21 cellular contexts compared by ENCODE assay signal in the genomic region with DNA sequence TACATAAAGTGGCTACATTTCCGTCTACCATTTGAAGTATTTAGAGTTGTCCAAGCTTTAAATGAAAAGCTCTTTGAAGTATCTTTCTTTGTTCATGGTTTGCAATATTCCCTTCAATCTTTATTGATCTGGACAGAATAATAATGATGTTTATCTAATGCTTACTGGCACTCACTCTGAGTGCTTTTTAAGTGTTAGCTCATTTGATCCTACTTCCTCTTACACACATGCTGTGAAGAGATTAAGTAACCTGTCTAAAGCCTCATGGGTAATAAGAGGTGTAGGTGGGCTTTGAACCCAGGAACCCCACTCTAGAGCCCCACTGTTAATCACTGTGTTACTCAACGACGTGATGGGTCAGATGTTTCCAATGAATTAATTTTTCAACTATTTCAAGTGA. TPM values are rescaled to one million over a fixed set of nuclear protein-coding genes. Genes with fewer than 3 reads are reported as not detected.
DNase-seq lines count a peak whose midpoint lies in the region; ATAC-seq and TF ChIP-seq lines count a peak whose summit lies in the region.
"Had no signal": no experiment of that assay in that cellular context is flagged by ENCODE, and none has a peak within 500 bp of the region (broad histone marks: within the 10 kb centered on the region; RNA-seq: fewer than 3 reads in every experiment).

No MANE protein-coding gene starts in this region.

- H3K79me2 ChIP-seq in neural cell (replicated peaks; ENCODE audit: insufficient read depth, low read length): no peaks in the 10 kb centered on the region

- H3K36me3 ChIP-seq in neural cell (ENCODE audit: insufficient read depth, low read length): no peaks in the 10 kb centered on the region
- H3K36me3 ChIP-seq: adrenal gland, SJCRH30, spleen had no signal

- H3K27ac Mint-ChIP-seq in chondrocyte (ENCODE audit: unreplicated experiment): peak overlapping the region; percentile 85
- H3K27ac Mint-ChIP-seq in activated T-helper 1 cell treated with anti-CD3 and anti-CD28 coated beads, Interleukin-12 subunit alpha, Interleukin-12 subunit beta, Interleukin-2, Interleukin-4 antibody, amounts not matched to agents 30 ng/mL and 10 ng/mL and 1 ng/mL, durations not matched to agents 14 hours and 24 hours and 36 hours: no peak overlapping the region
- H3K27ac Mint-ChIP-seq: effector memory CD8-positive, alpha-beta T cell; natural killer cell treated with Interleukin-12 subunit alpha and Interleukin-12 subunit beta and Interleukin-15 and Interleukin-18, amount 100 ng/mL, for 72 hours had no signal

- H3K27ac ChIP-seq in neural cell (ENCODE audit: low read length): no peak overlapping the region
- H3K27ac ChIP-seq: SJCRH30, spleen had no signal

- no peaks in the 10 kb centered on the region for H4K20me1 ChIP-seq in neural cell (ENCODE audit: insufficient read depth)

- no peak overlapping the region for H3K4me3 Mint-ChIP-seq in chondrocyte (ENCODE audit: unreplicated experiment)
- no peak overlapping the region for H3K4me3 Mint-ChIP-seq in activated T-helper 1 cell treated with anti-CD3 and anti-CD28 coated beads, Interleukin-12 subunit alpha, Interleukin-12 subunit beta, Interleukin-2, Interleukin-4 antibody, amounts not matched to agents 30 ng/mL and 10 ng/mL and 1 ng/mL, durations not matched to agents 14 hours and 24 hours and 36 hours
- H3K4me3 Mint-ChIP-seq: effector memory CD8-positive, alpha-beta T cell; natural killer cell treated with Interleukin-12 subunit alpha and Interleukin-12 subunit beta and Interleukin-15 and Interleukin-18, amount 100 ng/mL, for 72 hours had no signal

- H3F3A ChIP-seq in neural cell (ENCODE audit: insufficient read depth, low read length, poor library complexity, severe bottlenecking): no peaks in the 10 kb centered on the region

- no peaks in the 10 kb centered on the region for H3K27me3 ChIP-seq in neural cell (ENCODE audit: insufficient read depth, low read depth, low read length)
- H3K27me3 ChIP-seq: adrenal gland, spleen had no signal

- TF ChIP-seq RAD21 in neural cell (conservative IDR thresholded peaks at IDR 0.05): no peak

- peaks cover 53% of the 10 kb centered on the region for H3K4me1 Mint-ChIP-seq in chondrocyte (ENCODE audit: low read depth)
- H3K4me1 Mint-ChIP-seq in activated T-helper 1 cell treated with anti-CD3 and anti-CD28 coated beads, Interleukin-12 subunit alpha, Interleukin-12 subunit beta, Interleukin-2, Interleukin-4 antibody, amounts not matched to agents 30 ng/mL and 10 ng/mL and 1 ng/mL, durations not matched to agents 14 hours and 24 hours and 36 hours (ENCODE audit: low read depth): peaks cover 8% of the 10 kb centered on the region

- H3K27me3 Mint-ChIP-seq in chondrocyte (ENCODE audit: low read depth): no peaks in the 10 kb centered on the region
- H3K27me3 Mint-ChIP-seq in activated T-helper 1 cell treated with anti-CD3 and anti-CD28 coated beads, Interleukin-12 subunit alpha, Interleukin-12 subunit beta, Interleukin-2, Interleukin-4 antibody, amounts not matched to agents 30 ng/mL and 10 ng/mL and 1 ng/mL, durations not matched to agents 14 hours and 24 hours and 36 hours (ENCODE audit: insufficient read depth): peaks cover 13% of the 10 kb centered on the region

- H3K9me3 ChIP-seq in neural cell (ENCODE audit: low read length): no peaks in the 10 kb centered on the region
- H3K9me3 ChIP-seq: adrenal gland, SJCRH30, spleen had no signal

- H3K9me2 ChIP-seq in neural cell (ENCODE audit: insufficient read depth, low read length): no peaks in the 10 kb centered on the region

- H3K36me3 Mint-ChIP-seq in chondrocyte (ENCODE audit: low read depth): no peaks in the 10 kb centered on the region
- no peaks in the 10 kb centered on the region for H3K36me3 Mint-ChIP-seq in activated T-helper 1 cell treated with anti-CD3 and anti-CD28 coated beads, Interleukin-12 subunit alpha, Interleukin-12 subunit beta, Interleukin-2, Interleukin-4 antibody, amounts not matched to agents 30 ng/mL and 10 ng/mL and 1 ng/mL, durations not matched to agents 14 hours and 24 hours and 36 hours (ENCODE audit: low read depth)
- H3K36me3 Mint-ChIP-seq: natural killer cell treated with Interleukin-12 subunit alpha and Interleukin-12 subunit beta and Interleukin-15 and Interleukin-18, amount 100 ng/mL, for 72 hours had no signal

- no peak overlapping the region for H3K4me2 ChIP-seq in neural cell (ENCODE audit: low read length)

- ATAC-seq in HG02840 (IDR thresholded peaks at IDR 0.05; ENCODE audit: low FRiP score, unreplicated experiment): no peak
- ATAC-seq: effector memory CD8-positive, alpha-beta T cell; HCT116; natural killer cell treated with Interleukin-12 subunit alpha and Interleukin-12 subunit beta and Interleukin-15 and Interleukin-18, amount 100 ng/mL, for 72 hours had no signal

- DNase-seq in DMS153 (lab: John Stamatoyannopoulos, UW) (peak; percentile 76), NCI-H146 (lab: John Stamatoyannopoulos, UW) (peak; percentile 6), chondrocyte (ENCODE audit: low spot score) (no peak), GM10266 (ENCODE audit: extremely low spot score) (no peak), NCI-H526 (lab: John Stamatoyannopoulos, UW) (no peak)
- DNase-seq in activated T-helper 1 cell treated with anti-CD3 and anti-CD28 coated beads, Interleukin-12 subunit alpha, Interleukin-12 subunit beta, Interleukin-2, Interleukin-4 antibody, amounts not matched to agents 30 ng/mL and 10 ng/mL and 1 ng/mL, durations not matched to agents 14 hours and 24 hours and 36 hours (ENCODE audit: low spot score): no peak
- DNase-seq: activated CD4-positive, CD25-positive, alpha-beta regulatory T cell treated with anti-CD3 and anti-CD28 coated beads, Interleukin-2, amount 50 U/mL, for 72 hours; activated effector memory CD4-positive, alpha-beta T cell treated with Interleukin-2 at 50 U/mL for 16 hours; central memory CD4-positive, alpha-beta T cell; effector memory CD8-positive, alpha-beta T cell; NCI-H1436 treated with DMSO at 0.1 percent for 48 hours; NCI-H510A; SJCRH30; spleen; stimulated activated CD8-positive, alpha-beta memory T cell treated with anti-CD3 and anti-CD28 coated beads, Interleukin-4, amount 100 ng/mL, for 48 hours; substantia nigra had no signal

- intact Hi-C loops in activated T-helper 1 cell treated with anti-CD3 and anti-CD28 coated beads, Interleukin-12 subunit alpha, Interleukin-12 subunit beta, Interleukin-2, Interleukin-4 antibody, amounts not matched to agents 30 ng/mL and 10 ng/mL and 1 ng/mL, durations not matched to agents 14 hours and 24 hours and 36 hours (cut with micrococcal nuclease): no loop called here

- no peak overlapping the region for H3K4me3 ChIP-seq in neural cell (ENCODE audit: low read length)
- H3K4me3 ChIP-seq: adrenal gland, SJCRH30, spleen had no signal

- no peak for TF ChIP-seq EP300 in neural cell (conservative IDR thresholded peaks at IDR 0.05; ENCODE audit: poor library complexity, severe bottlenecking)

- no peak overlapping the region for H3K9ac ChIP-seq in neural cell (ENCODE audit: low read length)

- H3K9me3 Mint-ChIP-seq in chondrocyte (ENCODE audit: low read depth): no peaks in the 10 kb centered on the region
- H3K9me3 Mint-ChIP-seq in activated T-helper 1 cell treated with anti-CD3 and anti-CD28 coated beads, Interleukin-12 subunit alpha, Interleukin-12 subunit beta, Interleukin-2, Interleukin-4 antibody, amounts not matched to agents 30 ng/mL and 10 ng/mL and 1 ng/mL, durations not matched to agents 14 hours and 24 hours and 36 hours: no peaks in the 10 kb centered on the region
- H3K9me3 Mint-ChIP-seq: effector memory CD8-positive, alpha-beta T cell; natural killer cell treated with Interleukin-12 subunit alpha and Interleukin-12 subunit beta and Interleukin-15 and Interleukin-18, amount 100 ng/mL, for 72 hours had no signal

- no peak overlapping the region for H2AFZ ChIP-seq in neural cell (ENCODE audit: low read depth, low read length)

- TF ChIP-seq CTCF in chondrocyte (IDR thresholded peaks at IDR 0.05): no peak
- TF ChIP-seq CTCF in neural cell (IDR thresholded peaks at IDR 0.05; ENCODE audit: poor library complexity, severe bottlenecking): no peak
- TF ChIP-seq CTCF in GM10266 (IDR thresholded peaks at IDR 0.05; ENCODE audit: control insufficient read depth, insufficient read depth, low read depth, missing control alignments): no peak

TF ChIP-seq in neural cell, 6 proteins besides CTCF, POLR2A, EP300 and RAD21 (continues in another document):
- TF ChIP-seq, protein P1, sequence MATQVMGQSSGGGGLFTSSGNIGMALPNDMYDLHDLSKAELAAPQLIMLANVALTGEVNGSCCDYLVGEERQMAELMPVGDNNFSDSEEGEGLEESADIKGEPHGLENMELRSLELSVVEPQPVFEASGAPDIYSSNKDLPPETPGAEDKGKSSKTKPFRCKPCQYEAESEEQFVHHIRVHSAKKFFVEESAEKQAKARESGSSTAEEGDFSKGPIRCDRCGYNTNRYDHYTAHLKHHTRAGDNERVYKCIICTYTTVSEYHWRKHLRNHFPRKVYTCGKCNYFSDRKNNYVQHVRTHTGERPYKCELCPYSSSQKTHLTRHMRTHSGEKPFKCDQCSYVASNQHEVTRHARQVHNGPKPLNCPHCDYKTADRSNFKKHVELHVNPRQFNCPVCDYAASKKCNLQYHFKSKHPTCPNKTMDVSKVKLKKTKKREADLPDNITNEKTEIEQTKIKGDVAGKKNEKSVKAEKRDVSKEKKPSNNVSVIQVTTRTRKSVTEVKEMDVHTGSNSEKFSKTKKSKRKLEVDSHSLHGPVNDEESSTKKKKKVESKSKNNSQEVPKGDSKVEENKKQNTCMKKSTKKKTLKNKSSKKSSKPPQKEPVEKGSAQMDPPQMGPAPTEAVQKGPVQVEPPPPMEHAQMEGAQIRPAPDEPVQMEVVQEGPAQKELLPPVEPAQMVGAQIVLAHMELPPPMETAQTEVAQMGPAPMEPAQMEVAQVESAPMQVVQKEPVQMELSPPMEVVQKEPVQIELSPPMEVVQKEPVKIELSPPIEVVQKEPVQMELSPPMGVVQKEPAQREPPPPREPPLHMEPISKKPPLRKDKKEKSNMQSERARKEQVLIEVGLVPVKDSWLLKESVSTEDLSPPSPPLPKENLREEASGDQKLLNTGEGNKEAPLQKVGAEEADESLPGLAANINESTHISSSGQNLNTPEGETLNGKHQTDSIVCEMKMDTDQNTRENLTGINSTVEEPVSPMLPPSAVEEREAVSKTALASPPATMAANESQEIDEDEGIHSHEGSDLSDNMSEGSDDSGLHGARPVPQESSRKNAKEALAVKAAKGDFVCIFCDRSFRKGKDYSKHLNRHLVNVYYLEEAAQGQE (IDR thresholded peaks at IDR 0.05; ENCODE audit: borderline replicate concordance): no peak

RNA-seq across cellular contexts. Expression of a gene that starts 31.1 kb away (rescaled TPM):
- 75.1 to 135 TPM (median 80.8 TPM) in 3 replicates for total RNA-seq in chondrocyte
- polyA plus RNA-seq in neural cell: 29.7 and 40.6 TPM in 2 replicates
- 54.0 and 83.7 TPM in 2 replicates for polyA minus RNA-seq in neural cell
- total RNA-seq in activated T-helper 1 cell treated with anti-CD3 and anti-CD28 coated beads, Interleukin-12 subunit alpha, Interleukin-12 subunit beta, Interleukin-2, Interleukin-4 antibody, amounts not matched to agents 30 ng/mL and 10 ng/mL and 1 ng/mL, durations not matched to agents 14 hours and 24 hours and 36 hours: 30.1 and 36.6 TPM in 2 replicates

RNA-seq across cellular contexts. Expression of a gene that starts 53.3 kb away (rescaled TPM):
- total RNA-seq in chondrocyte: 79.8 to 95.7 TPM (median 80.6 TPM) in 3 replicates
- polyA plus RNA-seq in neural cell: 96.3 and 113 TPM in 2 replicates
- polyA minus RNA-seq in neural cell: 90.3 and 102 TPM in 2 replicates
- total RNA-seq in activated T-helper 1 cell treated with anti-CD3 and anti-CD28 coated beads, Interleukin-12 subunit alpha, Interleukin-12 subunit beta, Interleukin-2, Interleukin-4 antibody, amounts not matched to agents 30 ng/mL and 10 ng/mL and 1 ng/mL, durations not matched to agents 14 hours and 24 hours and 36 hours: 85.1 and 93.2 TPM in 2 replicates

Comparison
In these comparisons a context has a peak if more than half of its experiments do, and no peak if none do; other contexts are left out.
1. DNase-seq: peak in DMS153 (single experiment) and NCI-H146 (single experiment); none in chondrocyte (single experiment), GM10266 (single experiment), activated T-helper 1 cell treated with anti-CD3 and anti-CD28 coated beads, Interleukin-12 subunit alpha, Interleukin-12 subunit beta, Interleukin-2, Interleukin-4 antibody, amounts not matched to agents 30 ng/mL and 10 ng/mL and 1 ng/mL, durations not matched to agents 14 hours and 24 hours and 36 hours (single experiment) and NCI-H526 (0 of 2).